ENCODE assay signal across 19 cellular contexts in genomic region chr17:77402159-77402731, GRCh38.
DNase-seq lines count a peak whose midpoint lies in the region; ATAC-seq, FAIRE-seq and TF ChIP-seq lines count a peak whose summit lies in the region.
"Had no signal": no experiment of that assay in that cellular context is flagged by ENCODE, and none has a peak within 500 bp of the region (broad histone marks: within the 10 kb centered on the region; RNA-seq: fewer than 3 reads in every experiment).

No MANE protein-coding gene starts in this region.

- H3K36me3 ChIP-seq in HCT116 (ENCODE audit: control insufficient read depth in 1 of 2, insufficient read depth in 2 of 2, low read length in 2 of 2) (0 out of 4 replicates have a peak, but pooled peaks cover 0 to 2% of the 10 kb centered on the region in 2 experiments), K562 (ENCODE audit: control insufficient read depth, insufficient read depth, low read length) (peaks cover 20% of the 10 kb centered on the region; the same call in 2 of the 3 replicates)

- no peak for TF ChIP-seq EP300 in K562 (IDR thresholded peaks at IDR 0.05; ENCODE audit: low read length)

- intact Hi-C loops in HCT116 (cut with micrococcal nuclease) (no loop called here), K562 (cut with micrococcal nuclease) (no loop called here)

- peak overlapping the region; percentile 47 for H3K4me3 Mint-ChIP-seq in T-helper 1 cell treated with Interleukin-12 subunit alpha and Interleukin-12 subunit beta and Interleukin-4 antibody, amounts not matched to agents 30 μg/mL and 1 μg/mL, for 36 hours
- no peak overlapping the region for H3K4me3 Mint-ChIP-seq in osteocyte (ENCODE audit: unreplicated experiment)

- FAIRE-seq in K562 (lab: Jason Lieb, UNC), result no peak
- FAIRE-seq: GM18507, keratinocyte had no signal

- H3K27me3 Mint-ChIP-seq in T-helper 1 cell treated with Interleukin-12 subunit alpha and Interleukin-12 subunit beta and Interleukin-4 antibody, amounts not matched to agents 30 μg/mL and 1 μg/mL, for 36 hours (ENCODE audit: low read depth), result no peaks in the 10 kb centered on the region
- no peaks in the 10 kb centered on the region for H3K27me3 Mint-ChIP-seq in osteocyte (ENCODE audit: unreplicated experiment)

- TF ChIP-seq RAD21 in HCT116 (IDR thresholded peaks at IDR 0.05; ENCODE audit: low read depth) (no peak), K562 (CRISPR knock-in tag; conservative IDR thresholded peaks at IDR 0.05 in 1 of 2, IDR thresholded peaks at IDR 0.05 in 1 of 2) (no peak)

- H3K27ac Mint-ChIP-seq in T-helper 1 cell treated with Interleukin-12 subunit alpha and Interleukin-12 subunit beta and Interleukin-4 antibody, amounts not matched to agents 30 μg/mL and 1 μg/mL, for 36 hours, result peak overlapping the region; percentile 52
- peak overlapping the region; percentile 67 for H3K27ac Mint-ChIP-seq in osteocyte (ENCODE audit: unreplicated experiment)

- H2AFZ ChIP-seq in HCT116 (ENCODE audit: low read depth, low read length, poor library complexity, severe bottlenecking) (no peak overlapping the region), K562 (ENCODE audit: low read depth, low read length) (no peak overlapping the region)
- H2AFZ ChIP-seq: PC-9 had no signal

- peaks cover 6% of the 10 kb centered on the region for H3K9me1 ChIP-seq in K562 (ENCODE audit: control insufficient read depth, insufficient read depth, low read length)

- no peak for TF ChIP-seq POLR2A in HCT116 (IDR thresholded peaks at IDR 0.05; ENCODE audit: borderline replicate concordance, extremely low read depth, insufficient read depth, insufficient read length)
- no peak for TF ChIP-seq POLR2A in K562 (conservative IDR thresholded peaks at IDR 0.05)

- ATAC-seq in HCT116 (no peak), K562 (no peak), HG03521 (IDR thresholded peaks at IDR 0.05; ENCODE audit: unreplicated experiment) (no peak)
- ATAC-seq: right cardiac atrium had no signal

- no peaks in the 10 kb centered on the region for H3K9me2 ChIP-seq in HCT116 (ENCODE audit: insufficient read depth)

- peaks cover 55% of the 10 kb centered on the region for H3K36me3 Mint-ChIP-seq in T-helper 1 cell treated with Interleukin-12 subunit alpha and Interleukin-12 subunit beta and Interleukin-4 antibody, amounts not matched to agents 30 μg/mL and 1 μg/mL, for 36 hours (ENCODE audit: low read depth)
- peaks cover 17% of the 10 kb centered on the region for H3K36me3 Mint-ChIP-seq in osteocyte (ENCODE audit: unreplicated experiment)

- CTCF ChIA-PET in HCT116 (lab: Charles Lee) (no interaction called here), K562 (lab: Yijun Ruan, JAX; ENCODE audit: low intra/inter-chr PET ratio) (no interaction called here)

- in situ Hi-C loops in K562 (cut with MboI), result no loop called here

- H3K4me3 ChIP-seq in HCT116 (replicated peaks in 1 of 2; ENCODE audit: low read depth in 1 of 2, low read length in 2 of 2) (no peak overlapping the region), K562 (no peak overlapping the region)
- H3K4me3 ChIP-seq: PC-9 had no signal

- POLR2A ChIA-PET in HCT116 (lab: Charles Lee) (no interaction called here), K562 (lab: Yijun Ruan, JAX) (interaction anchor here (1.1 kb wide), 2 partner anchors 12 to 13 kb away, joined by 3 to 4 read pairs; no protein-coding TSS in a partner anchor)

- H3K9me3 Mint-ChIP-seq in T-helper 1 cell treated with Interleukin-12 subunit alpha and Interleukin-12 subunit beta and Interleukin-4 antibody, amounts not matched to agents 30 μg/mL and 1 μg/mL, for 36 hours, result no peaks in the 10 kb centered on the region
- no peaks in the 10 kb centered on the region for H3K9me3 Mint-ChIP-seq in osteocyte (ENCODE audit: unreplicated experiment)

- peaks cover 73% of the 10 kb centered on the region for H3K4me1 Mint-ChIP-seq in T-helper 1 cell treated with Interleukin-12 subunit alpha and Interleukin-12 subunit beta and Interleukin-4 antibody, amounts not matched to agents 30 μg/mL and 1 μg/mL, for 36 hours (ENCODE audit: low read depth)
- peaks cover 71% of the 10 kb centered on the region for H3K4me1 Mint-ChIP-seq in osteocyte (ENCODE audit: unreplicated experiment)

- H3K27me3 ChIP-seq in HCT116 (ENCODE audit: insufficient read depth, low read length), result no peaks in the 10 kb centered on the region
- H3K27me3 ChIP-seq in K562 (ENCODE audit: control insufficient read depth in 2 of 2, insufficient read depth in 2 of 2, low read length in 2 of 2), result no peaks in the 10 kb centered on the region

- TF ChIP-seq CTCF in HCT116 (IDR thresholded peaks at IDR 0.05 in 2 of 3, conservative IDR thresholded peaks at IDR 0.05 in 1 of 3; ENCODE audit: borderline replicate concordance in 1 of 3, insufficient read depth in 1 of 3, low read depth in 2 of 3, low read length in 2 of 3), result no peak
- TF ChIP-seq CTCF in K562 (IDR thresholded peaks at IDR 0.05 in 2 of 3, conservative IDR thresholded peaks at IDR 0.05 in 1 of 3; ENCODE audit: insufficient read depth in 2 of 3, low read depth in 1 of 3, low read length in 3 of 3), result no peak
- TF ChIP-seq CTCF in osteocyte (IDR thresholded peaks at IDR 0.05), result no peak

- 94% methylated on average over 23 of the region's 34 CpGs for WGBS in K562 (ENCODE audit: insufficient coverage, low coverage, missing lambda C conversion rate)

- RAD21 ChIA-PET in HCT116 (lab: Charles Lee; ENCODE audit: low non-redundant PET in 1 of 2, low total read pairs in 2 of 2, uncharacterized antibody in 2 of 2, unreplicated experiment in 2 of 2), result no interaction called here

- no peak overlapping the region for H3K27ac ChIP-seq in HCT116 (ENCODE audit: low read depth, low read length)
- H3K27ac ChIP-seq in K562 (ENCODE audit: extremely low read depth, low read depth, low read length), result no peak overlapping the region
- H3K27ac ChIP-seq: 22Rv1, PC-9 had no signal

- H4K20me1 ChIP-seq in HCT116 (ENCODE audit: insufficient read depth) (no peaks in the 10 kb centered on the region; the same call in 1 of the 2 replicates), K562 (replicated peaks; ENCODE audit: control insufficient read depth, insufficient read depth, low read length) (peaks cover 38% of the 10 kb centered on the region; the same call in 1 of the 2 replicates)

- no peak overlapping the region for H3K4me2 ChIP-seq in HCT116 (ENCODE audit: low read length)
- no peak overlapping the region for H3K4me2 ChIP-seq in K562 (ENCODE audit: insufficient read depth, low read length)
- H3K4me2 ChIP-seq: PC-9 had no signal

- DNase-seq in T-helper 1 cell, result no peak
- DNase-seq in HCT116 (ENCODE audit: low read depth, low spot score), result no peak
- no peak for DNase-seq in K562 (ENCODE audit: extremely low read depth in 1 of 4, low spot score in 3 of 4)
- no peak for DNase-seq in osteocyte (ENCODE audit: extremely low spot score, unreplicated experiment)
- no peak for DNase-seq in CD1c-positive myeloid dendritic cell (ENCODE audit: extremely low spot score)
- DNase-seq in activated gamma-delta T cell (lab: John Stamatoyannopoulos, UW), result no peak
- DNase-seq: activated gamma-delta T cell treated with Interleukin-2 at 50 U/mL for 16 hours; caudate nucleus; KBM-7; NCI-H1436; NCI-H446 treated with DMSO at 0.1 percent for 48 hours; PC-9; stimulated activated CD4-positive, alpha-beta T cell treated with anti-CD3 and anti-CD28 coated beads, Interleukin-2, amount 100 ng/mL, for 48 hours had no signal

- H3K9me3 ChIP-seq in HCT116 (ENCODE audit: control insufficient read depth in 1 of 2, insufficient read depth in 1 of 2, low read depth in 1 of 2, low read length in 2 of 2) (no peaks in the 10 kb centered on the region), K562 (replicated peaks; ENCODE audit: control insufficient read depth, insufficient read depth, low read depth, low read length) (no peaks in the 10 kb centered on the region)

- H3K79me2 ChIP-seq in HCT116 (ENCODE audit: insufficient read depth, low read length), result peaks cover 83% of the 10 kb centered on the region
- H3K79me2 ChIP-seq in K562 (ENCODE audit: control insufficient read depth, insufficient read depth, low read length), result peaks cover 30% of the 10 kb centered on the region

- BruUV-seq in HCT116 (replicated peaks; lab: Mats Ljungman, UMichigan) (TSS peak; percentile 34), K562 (replicated peaks; lab: Mats Ljungman, UMichigan) (TSS peak; percentile 32)

- H3K4me1 ChIP-seq in HCT116 (ENCODE audit: control insufficient read depth in 1 of 2, insufficient read depth in 2 of 2, low read length in 2 of 2), result peaks cover 0 to 5% of the 10 kb centered on the region in 2 experiments; a peak in 2 of 4 replicates
- H3K4me1 ChIP-seq in K562 (replicated peaks in 1 of 2; ENCODE audit: control insufficient read depth in 2 of 2, insufficient read depth in 2 of 2, low read length in 2 of 2), result peaks cover 0 to 22% of the 10 kb centered on the region in 2 experiments; a peak in 2 of 5 replicates

- H3K9ac ChIP-seq in HCT116 (ENCODE audit: low read length), result no peak overlapping the region
- no peak overlapping the region for H3K9ac ChIP-seq in K562 (ENCODE audit: insufficient read depth in 1 of 2, low read depth in 2 of 2, low read length in 2 of 2)

TF ChIP-seq in HCT116, 20 proteins besides CTCF, POLR2A, EP300 and RAD21:
- TF ChIP-seq SP1 (IDR thresholded peaks at IDR 0.05; ENCODE audit: low read depth) (no peak), JUND (IDR thresholded peaks at IDR 0.05) (no peak), ATF3 (IDR thresholded peaks at IDR 0.05) (no peak)

TF ChIP-seq in K562, 482 proteins besides CTCF, POLR2A, EP300 and RAD21 (continues in another document):
- no peak for TF ChIP-seq CHCHD3 (CRISPR knock-in tag; IDR thresholded peaks at IDR 0.05)
- no peak for TF ChIP-seq ILF3 (IDR thresholded peaks at IDR 0.05; ENCODE audit: borderline replicate concordance)
- TF ChIP-seq ZNF655 (CRISPR knock-in tag; IDR thresholded peaks at IDR 0.05), result no peak
- no peak for TF ChIP-seq CCNT2 (IDR thresholded peaks at IDR 0.05; ENCODE audit: borderline replicate concordance, extremely low read depth, insufficient read length, low read depth, low read length)
- TF ChIP-seq MAFF (IDR thresholded peaks at IDR 0.05; ENCODE audit: low read length), result no peak
- no peak for TF ChIP-seq ZNF282 (CRISPR knock-in tag; IDR thresholded peaks at IDR 0.05)
- TF ChIP-seq ZBTB17 (CRISPR knock-in tag; IDR thresholded peaks at IDR 0.05), result no peak
